20 cellular contexts compared by ENCODE assay signal in the genomic region with DNA sequence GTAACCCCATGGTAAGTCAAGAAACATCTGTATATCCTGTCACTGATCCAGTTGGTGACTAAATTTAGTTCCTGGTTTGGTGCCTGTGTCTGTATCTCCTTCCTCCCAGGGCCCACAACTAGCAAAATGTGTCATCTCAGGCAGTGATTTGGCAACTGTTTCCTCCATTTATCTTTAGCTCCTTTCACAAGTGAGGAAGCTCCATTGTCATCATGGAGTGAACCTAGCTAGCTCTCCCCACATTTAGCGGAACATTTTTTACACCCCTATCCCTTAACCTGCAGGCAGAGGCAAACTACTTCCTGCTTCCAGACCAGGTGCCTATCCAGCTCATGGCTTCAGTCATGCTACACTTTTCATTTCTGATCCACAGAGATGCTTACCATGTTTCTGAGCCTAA.
DNase-seq lines count a peak whose midpoint lies in the region; ATAC-seq and TF ChIP-seq lines count a peak whose summit lies in the region.
"Had no signal": no experiment of that assay in that cellular context is flagged by ENCODE, and none has a peak within 500 bp of the region (broad histone marks: within the 10 kb centered on the region; RNA-seq: fewer than 3 reads in every experiment).

No MANE protein-coding gene starts in this region.

- peaks cover 50% of the 10 kb centered on the region for H3K4me1 Mint-ChIP-seq in activated naive CD8-positive, alpha-beta T cell (ENCODE audit: low read depth)
- H3K4me1 Mint-ChIP-seq in activated naive CD8-positive, alpha-beta T cell treated with anti-CD3 and anti-CD28 coated beads for 36 hours = peaks cover 34% of the 10 kb centered on the region
- H3K4me1 Mint-ChIP-seq: nephron had no signal

- no peak overlapping the region for H3K4me3 ChIP-seq in foreskin fibroblast (ENCODE audit: low read depth in 1 of 2, low read length in 2 of 2)
- H3K4me3 ChIP-seq in ovary = no peak overlapping the region
- H3K4me3 ChIP-seq: A549, sigmoid colon had no signal

- peak; percentile 70 for ATAC-seq in sciatic nerve
- ATAC-seq in GM21381 (IDR thresholded peaks at IDR 0.05; ENCODE audit: unreplicated experiment) = no peak
- ATAC-seq: A549 had no signal

- WGBS in ovary, 3 donors = 85 to 97% (median 91%) methylated on average over 1 of the region's 1 CpG

- H3K4me3 Mint-ChIP-seq in activated naive CD8-positive, alpha-beta T cell = no peak overlapping the region
- no peak overlapping the region for H3K4me3 Mint-ChIP-seq in activated naive CD8-positive, alpha-beta T cell treated with anti-CD3 and anti-CD28 coated beads for 36 hours
- H3K4me3 Mint-ChIP-seq: central memory CD8-positive, alpha-beta T cell; IgD-negative memory B cell; nephron had no signal

- H3K27me3 Mint-ChIP-seq in activated naive CD8-positive, alpha-beta T cell = no peaks in the 10 kb centered on the region
- H3K27me3 Mint-ChIP-seq in activated naive CD8-positive, alpha-beta T cell treated with anti-CD3 and anti-CD28 coated beads for 36 hours = no peaks in the 10 kb centered on the region
- H3K27me3 Mint-ChIP-seq: central memory CD8-positive, alpha-beta T cell had no signal

- H3K9me3 ChIP-seq in ovary = no peaks in the 10 kb centered on the region
- H3K9me3 ChIP-seq: SK-N-SH had no signal

- H3K9me3 Mint-ChIP-seq in activated naive CD8-positive, alpha-beta T cell (ENCODE audit: low read depth) = peaks cover 15% of the 10 kb centered on the region
- peaks cover 23% of the 10 kb centered on the region for H3K9me3 Mint-ChIP-seq in activated naive CD8-positive, alpha-beta T cell treated with anti-CD3 and anti-CD28 coated beads for 36 hours

- no peak for TF ChIP-seq EP300 in ovary (IDR thresholded peaks at IDR 0.05)

- no peak for TF ChIP-seq POLR2A in ovary (IDR thresholded peaks at IDR 0.05)

- no peaks in the 10 kb centered on the region for H3K27me3 ChIP-seq in ovary
- H3K27me3 ChIP-seq: sigmoid colon had no signal

- H3K27ac ChIP-seq in ovary = no peak overlapping the region
- H3K27ac ChIP-seq: A549, sigmoid colon had no signal

- intact Hi-C loops in sciatic nerve (cut with DNase I) = no loop called here
- intact Hi-C loops in ovary (cut with DNase I) = no loop called here

- no peak for DNase-seq in activated naive CD8-positive, alpha-beta T cell treated with anti-CD3 and anti-CD28 coated beads for 36 hours
- DNase-seq in OCI-M1 (lab: John Stamatoyannopoulos, UW) = peak; percentile 76
- peak; percentile 14 to 49 for DNase-seq in foreskin fibroblast
- DNase-seq in sciatic nerve (ENCODE audit: low spot score) = no peak
- no peak for DNase-seq in cortex of kidney (lab: John Stamatoyannopoulos, UW)
- no peak for DNase-seq in ovary
- DNase-seq: activated CD4-positive, CD25-positive, alpha-beta regulatory T cell; COR-L47; head of caudate nucleus; NCI-H1417; NCI-H2227 treated with DMSO at 0.1 percent for 48 hours; sigmoid colon; SK-N-SH; stimulated activated naive CD4-positive, alpha-beta T cell had no signal

- peaks cover 21% of the 10 kb centered on the region for H3K36me3 Mint-ChIP-seq in activated naive CD8-positive, alpha-beta T cell
- peaks cover 30% of the 10 kb centered on the region for H3K36me3 Mint-ChIP-seq in activated naive CD8-positive, alpha-beta T cell treated with anti-CD3 and anti-CD28 coated beads for 36 hours

- H3K4me1 ChIP-seq in ovary (ENCODE audit: insufficient read depth) = no peaks in the 10 kb centered on the region
- H3K4me1 ChIP-seq: A549, sigmoid colon had no signal

- H3K27ac Mint-ChIP-seq in activated naive CD8-positive, alpha-beta T cell = peak overlapping the region; percentile 28
- no peak overlapping the region for H3K27ac Mint-ChIP-seq in activated naive CD8-positive, alpha-beta T cell treated with anti-CD3 and anti-CD28 coated beads for 36 hours
- H3K27ac Mint-ChIP-seq: IgD-negative memory B cell, nephron had no signal

- TF ChIP-seq CTCF in foreskin fibroblast (IDR thresholded peaks at IDR 0.05; ENCODE audit: low read depth, low read length) (no peak), ovary (IDR thresholded peaks at IDR 0.05) (no peak)

- no peaks in the 10 kb centered on the region for H3K36me3 ChIP-seq in ovary
- H3K36me3 ChIP-seq: sigmoid colon had no signal

Comparison
In these comparisons a context has a peak if more than half of its experiments do, and no peak if none do; other contexts are left out.
1. DNase-seq: peak in OCI-M1 (single experiment) and foreskin fibroblast (2 of 2); none in activated naive CD8-positive, alpha-beta T cell treated with anti-CD3 and anti-CD28 coated beads for 36 hours (single experiment), sciatic nerve (single experiment), cortex of kidney (single experiment) and ovary (0 of 5).